ENCODE assay signal across 8 cellular contexts in the genomic region with DNA sequence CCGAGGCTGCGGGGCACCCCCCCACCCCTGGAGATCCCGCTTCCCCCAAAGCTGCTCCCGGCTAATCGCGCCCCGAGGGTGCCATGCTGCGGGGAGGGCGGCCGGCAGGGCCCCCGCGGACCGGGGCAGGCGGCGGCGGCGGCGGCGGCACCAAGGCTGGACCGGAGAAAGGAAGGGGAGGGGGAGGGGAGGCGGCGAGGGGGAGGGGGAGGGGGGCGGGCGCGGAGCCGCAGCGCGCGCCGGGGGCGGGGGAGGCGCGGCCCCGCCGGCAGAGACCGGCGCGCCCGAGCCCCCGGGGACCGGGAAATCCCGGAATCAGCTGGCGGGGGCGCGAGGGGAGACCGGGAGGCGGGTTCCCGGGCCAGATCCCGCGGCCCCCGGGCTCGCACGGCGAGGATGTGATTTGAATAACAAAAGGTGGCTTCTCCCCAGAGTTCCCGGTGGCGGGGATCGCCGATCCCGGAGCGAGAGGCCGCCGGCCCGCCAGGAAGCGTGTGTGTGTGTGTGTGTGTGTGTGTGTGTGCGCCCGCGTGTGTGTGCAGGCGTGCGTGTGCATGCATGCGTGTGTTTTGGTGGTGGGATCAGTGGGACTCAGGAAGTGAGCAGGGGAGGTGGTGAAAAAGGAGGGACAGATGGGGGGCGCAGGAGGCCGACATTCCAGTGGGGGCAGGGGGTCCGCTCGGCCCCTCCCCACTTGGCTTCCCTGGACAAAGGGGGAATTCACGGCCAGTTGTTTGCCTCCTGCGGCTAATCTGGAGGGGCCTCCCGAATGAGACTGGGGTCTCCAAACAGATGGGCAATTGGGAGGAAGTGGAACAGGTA.
DNase-seq lines count a peak whose midpoint lies in the region; ATAC-seq and TF ChIP-seq lines count a peak whose summit lies in the region.

No MANE protein-coding gene starts in this region.

- H3K9me3 ChIP-seq in NT2/D1 (ENCODE audit: insufficient read depth, low read length), result peaks cover 19% of the 10 kb centered on the region
- no peaks in the 10 kb centered on the region for H3K9me3 ChIP-seq in neutrophil

- peak overlapping the region; percentile 93 for H3K27ac ChIP-seq in neutrophil

- H3K4me3 ChIP-seq in NT2/D1 (ENCODE audit: insufficient read length, low read depth), result peak overlapping the region; percentile 77
- H3K4me3 ChIP-seq in neutrophil (ENCODE audit: low read depth in 1 of 2, low read length in 1 of 2), result peak overlapping the region; percentile 86 to 95

- H3K4me1 ChIP-seq in NT2/D1 (ENCODE audit: insufficient read depth, insufficient read length), result no peaks in the 10 kb centered on the region
- peaks cover 39 to 40% of the 10 kb centered on the region in 2 experiments for H3K4me1 ChIP-seq in neutrophil (ENCODE audit: control insufficient read depth in 1 of 2, insufficient read depth in 1 of 2, low read depth in 1 of 2, low read length in 1 of 2)

- ATAC-seq in activated CD4-positive, CD25-positive, alpha-beta regulatory T cell treated with anti-CD3 and anti-CD28 coated beads, Interleukin-2, amount 50 U/mL, for 24 hours, result no peak
- no peak for ATAC-seq in HG02981 (IDR thresholded peaks at IDR 0.05; ENCODE audit: unreplicated experiment)

- H3K36me3 Mint-ChIP-seq in activated naive CD4-positive, alpha-beta T cell treated with anti-CD3 and anti-CD28 coated beads for 36 hours (ENCODE audit: low read depth), result no peaks in the 10 kb centered on the region

- peaks cover 14% of the 10 kb centered on the region for H3K36me3 ChIP-seq in NT2/D1 (ENCODE audit: insufficient read depth, insufficient read length, low read length)
- peaks cover 7% of the 10 kb centered on the region for H3K36me3 ChIP-seq in neutrophil

- peak overlapping the region; percentile 90 for H3K9ac ChIP-seq in NT2/D1 (ENCODE audit: insufficient read length, low read depth)

- H3K27me3 Mint-ChIP-seq in activated naive CD4-positive, alpha-beta T cell treated with anti-CD3 and anti-CD28 coated beads for 36 hours (ENCODE audit: low read depth), result no peaks in the 10 kb centered on the region

- peak overlapping the region; percentile 30 for H3K27ac Mint-ChIP-seq in activated naive CD4-positive, alpha-beta T cell treated with anti-CD3 and anti-CD28 coated beads for 36 hours

- no peaks in the 10 kb centered on the region for H3K9me3 Mint-ChIP-seq in activated naive CD4-positive, alpha-beta T cell treated with anti-CD3 and anti-CD28 coated beads for 36 hours

- TF ChIP-seq CTCF in neutrophil (IDR thresholded peaks at IDR 0.05), result no peak

- peak overlapping the region; percentile 83 for H3K4me3 Mint-ChIP-seq in activated naive CD4-positive, alpha-beta T cell treated with anti-CD3 and anti-CD28 coated beads for 36 hours

- DNase-seq in activated CD4-positive, CD25-positive, alpha-beta regulatory T cell treated with anti-CD3 and anti-CD28 coated beads, Interleukin-2, amount 50 U/mL, for 72 hours, result peak; percentile 46
- DNase-seq in NT2/D1 (ENCODE audit: low read depth, low spot score), result peak; percentile 54
- peak; percentile 43 for DNase-seq in activated naive CD4-positive, alpha-beta T cell treated with anti-CD3 and anti-CD28 coated beads for 36 hours
- DNase-seq in glomerular visceral epithelial cell (ENCODE audit: extremely low spot score), result peak; percentile 45
- DNase-seq in HUDEP-2 (lab: John Stamatoyannopoulos, UW; ENCODE audit: unreplicated experiment in 76 of 76), result no peak

- H3K4me1 Mint-ChIP-seq in activated naive CD4-positive, alpha-beta T cell treated with anti-CD3 and anti-CD28 coated beads for 36 hours (ENCODE audit: low read depth), result peaks cover 9% of the 10 kb centered on the region

- intact Hi-C loops in activated naive CD4-positive, alpha-beta T cell treated with anti-CD3 and anti-CD28 coated beads for 36 hours (cut with micrococcal nuclease), result no loop called here

- no peaks in the 10 kb centered on the region for H3K27me3 ChIP-seq in NT2/D1 (ENCODE audit: insufficient read depth, insufficient read length)
- no peaks in the 10 kb centered on the region for H3K27me3 ChIP-seq in neutrophil

- CTCF ChIA-PET in activated naive CD4-positive, alpha-beta T cell treated with anti-CD3 and anti-CD28 coated beads for 36 hours (lab: Charles Lee), result interaction anchor here (0.6 kb wide), 1 partner anchor 76 kb away, joined by 3 read pairs; no protein-coding TSS in a partner anchor

Comparison
In these comparisons a context has a peak if more than half of its experiments do, and no peak if none do; other contexts are left out.
1. DNase-seq: peak in activated CD4-positive, CD25-positive, alpha-beta regulatory T cell treated with anti-CD3 and anti-CD28 coated beads, Interleukin-2, amount 50 U/mL, for 72 hours (single experiment), NT2/D1 (single experiment), activated naive CD4-positive, alpha-beta T cell treated with anti-CD3 and anti-CD28 coated beads for 36 hours (single experiment) and glomerular visceral epithelial cell (single experiment); none in HUDEP-2 (0 of 76).